8 cellular contexts compared by ENCODE assay signal in genomic region chr16:11689031-11689840, GRCh38. TPM values are rescaled to one million over a fixed set of nuclear protein-coding genes. Genes with fewer than 3 reads are reported as not detected.
DNase-seq lines count a peak whose midpoint lies in the region; ATAC-seq and TF ChIP-seq lines count a peak whose summit lies in the region.

No MANE protein-coding gene starts in this region.

- TF ChIP-seq CTCF in mucosa of descending colon (IDR thresholded peaks at IDR 0.05): no peak

- H3K9ac ChIP-seq in mesendoderm (ENCODE audit: low read length): no peak overlapping the region

- ATAC-seq in GM18858 (IDR thresholded peaks at IDR 0.05; ENCODE audit: unreplicated experiment) (peak; percentile 82), HG02571 (IDR thresholded peaks at IDR 0.05; ENCODE audit: unreplicated experiment) (peak; percentile 58), mucosa of descending colon (peak; percentile 46)

- no peak for TF ChIP-seq POLR2A in erythroblast (IDR thresholded peaks at IDR 0.05; ENCODE audit: low read length)

- H2AK5ac ChIP-seq in mesendoderm (ENCODE audit: low read length): no peak overlapping the region

- intact Hi-C loops in mucosa of descending colon (cut with DNase I, micrococcal nuclease): no loop called here

- H3K4ac ChIP-seq in mesendoderm (ENCODE audit: low read depth, low read length): no peak overlapping the region

- H4K5ac ChIP-seq in mesendoderm (ENCODE audit: low read length): no peak overlapping the region

- no peak overlapping the region for H2BK15ac ChIP-seq in mesendoderm (replicated peaks; ENCODE audit: low read depth)

- no peaks in the 10 kb centered on the region for H3K79me2 ChIP-seq in mesendoderm (ENCODE audit: control insufficient read depth, insufficient read depth, low read length)

- no peak overlapping the region for H2BK120ac ChIP-seq in mesendoderm (ENCODE audit: low read depth, low read length)

- no peaks in the 10 kb centered on the region for H3K9me3 ChIP-seq in mucosa of descending colon

- H3K36me3 ChIP-seq in mucosa of descending colon (ENCODE audit: low read depth): peaks cover 18% of the 10 kb centered on the region
- peaks cover 7% of the 10 kb centered on the region for H3K36me3 ChIP-seq in mesendoderm (ENCODE audit: control insufficient read depth, insufficient read depth, low read length)

- no peaks in the 10 kb centered on the region for H3K79me1 ChIP-seq in mesendoderm (ENCODE audit: low read length)

- H3K27me3 ChIP-seq in mesendoderm (ENCODE audit: insufficient read depth, low read length, poor library complexity): no peaks in the 10 kb centered on the region

- H3K23ac ChIP-seq in mesendoderm (ENCODE audit: low read length): no peak overlapping the region

- no peak overlapping the region for H3K56ac ChIP-seq in mesendoderm (ENCODE audit: low read length)

- H3K4me3 ChIP-seq in mucosa of descending colon (no peak overlapping the region), mesendoderm (ENCODE audit: low read length) (no peak overlapping the region)

- H4K8ac ChIP-seq in mesendoderm (ENCODE audit: low read depth, low read length): no peak overlapping the region

- H3K4me2 ChIP-seq in mesendoderm (ENCODE audit: low read length): no peak overlapping the region

- DNase-seq in NOMO-1 (lab: John Stamatoyannopoulos, UW; ENCODE audit: unreplicated experiment in 2 of 2): peak; percentile 9 to 84
- no peak for DNase-seq in mucosa of descending colon
- no peak for DNase-seq in NCI-H2196 (lab: John Stamatoyannopoulos, UW; ENCODE audit: unreplicated experiment)
- no peak for DNase-seq in 8988T
- no peak for DNase-seq in erythroblast (lab: John Stamatoyannopoulos, UW)
- DNase-seq in mesendoderm: no peak

- H2BK5ac ChIP-seq in mesendoderm (ENCODE audit: low read length): no peak overlapping the region

- WGBS in mesendoderm (ENCODE audit: extremely low coverage, insufficient coverage, low lambda C conversion rate): no CpG with 5 or more reads among the region's 3 CpGs

- peaks cover 5% of the 10 kb centered on the region for H3K4me1 ChIP-seq in mucosa of descending colon (ENCODE audit: low read depth)
- no peaks in the 10 kb centered on the region for H3K4me1 ChIP-seq in mesendoderm (ENCODE audit: control insufficient read depth, low read depth, low read length)

- no peak overlapping the region for H3K27ac ChIP-seq in mesendoderm (ENCODE audit: low read depth, low read length)

- no peak overlapping the region for H3K18ac ChIP-seq in mesendoderm (ENCODE audit: low read length)

RNA-seq across cellular contexts. Expression of gene SNN, which starts 21.0 kb away (rescaled TPM):
- total RNA-seq in mucosa of descending colon: 10 to 100 TPM in 1 of 3 donors, 1 to 10 TPM in 2; 2.3 to 22.1 (median 4.2) TPM
- polyA plus RNA-seq in mesendoderm (2013, experiment 1 of 2): 30.3 TPM
- polyA plus RNA-seq in mesendoderm (2013, experiment 2 of 2): 30.0 TPM

RNA-seq across cellular contexts. Expression of gene TXNDC11, which starts 53.4 kb away (rescaled TPM):
- 10 to 100 TPM; 52.3 to 71.9 (median 60.3) TPM for total RNA-seq in mucosa of descending colon
- 12.0 TPM for polyA plus RNA-seq in mesendoderm (2013, experiment 1 of 2)
- polyA plus RNA-seq in mesendoderm (2013, experiment 2 of 2): 13.0 TPM

Comparison
In these comparisons a context has a peak if more than half of its experiments do, and no peak if none do; other contexts are left out.
1. DNase-seq: peak in NOMO-1 (2 of 2); none in mucosa of descending colon (0 of 3), NCI-H2196 (single experiment), 8988T (single experiment), erythroblast (0 of 2) and mesendoderm (single experiment).
2. Peak in every context shown above with its lines, with median percentiles within 50 percentile points of each other: ATAC-seq.